In the genomic region with DNA sequence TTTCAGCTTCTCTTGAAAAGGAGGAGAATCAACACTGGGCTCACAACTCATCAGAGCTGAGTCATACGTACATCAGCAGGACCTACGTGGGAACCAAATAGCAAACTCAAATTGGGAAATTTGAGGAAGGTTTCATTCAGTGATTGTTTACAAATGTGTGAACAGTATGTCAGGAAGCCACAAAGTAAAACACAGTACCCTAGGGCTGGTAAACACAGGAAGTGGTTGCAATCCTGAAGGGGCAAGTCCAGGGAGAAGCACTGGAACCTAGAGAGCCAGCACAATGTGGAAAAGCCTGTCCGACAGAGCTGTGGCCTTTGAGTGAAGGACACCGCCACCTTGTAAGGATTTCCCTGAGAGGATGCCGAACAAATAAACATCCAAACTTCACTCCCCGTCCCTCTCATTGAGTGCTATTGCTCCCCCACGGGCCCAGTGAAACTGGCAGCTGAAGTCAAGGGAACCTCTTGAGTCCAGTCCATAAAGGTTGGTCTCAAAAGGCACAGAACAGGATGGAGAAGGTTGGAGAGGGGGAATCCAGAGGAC, we compare ENCODE assay signal across 9 cellular contexts. TPM values are rescaled to one million over a fixed set of nuclear protein-coding genes. Genes with fewer than 3 reads are reported as not detected.
DNase-seq lines count a peak whose midpoint lies in the region; ATAC-seq, FAIRE-seq and TF ChIP-seq lines count a peak whose summit lies in the region.
"Had no signal": no experiment of that assay in that cellular context is flagged by ENCODE, and none has a peak within 500 bp of the region (broad histone marks: within the 10 kb centered on the region; RNA-seq: fewer than 3 reads in every experiment).

No MANE protein-coding gene starts in this region.

- DNase-seq in HT1080 (ENCODE audit: low read depth) = peak; percentile 98
- DNase-seq in keratinocyte (ENCODE audit: low read depth, low spot score) = peak; percentile 92
- DNase-seq in NCI-H187 treated with DMSO at 0.1 percent for 48 hours (lab: John Stamatoyannopoulos, UW) = no peak
- DNase-seq in AML-193 (lab: John Stamatoyannopoulos, UW) = no peak
- DNase-seq: tibial artery had no signal

- no peak overlapping the region for H3K4me3 Mint-ChIP-seq in activated naive CD8-positive, alpha-beta T cell

- H3K36me3 ChIP-seq in BLaER1 treated with 17β-estradiol and CSF1 and Interleukin-3, amounts not matched to agents 10 nM and 100 nM = peaks cover 0 to 37% (median 0%) of the 10 kb centered on the region in 11 experiments; a peak in 4 of 22 replicates
- H3K36me3 ChIP-seq in keratinocyte (ENCODE audit: control insufficient read depth in 2 of 2, extremely low read depth in 1 of 2, insufficient read depth in 2 of 2, low read length in 2 of 2) = no peaks in the 10 kb centered on the region
- H3K36me3 ChIP-seq: tibial artery had no signal

- dilution Hi-C loops in keratinocyte (cut with MboI; ENCODE audit: extremely low pct_ligation_motif_present, low sequenced_read_pairs) = no loop called here

- peak overlapping the region in 5 of 11 experiments; percentile 17 to 58 (median 44); a peak in 9 of 22 replicates for H3K9ac ChIP-seq in BLaER1 treated with 17β-estradiol and CSF1 and Interleukin-3, amounts not matched to agents 10 nM and 100 nM
- H3K9ac ChIP-seq in keratinocyte (ENCODE audit: control insufficient read depth, extremely low read depth, insufficient read depth, low read length) = peak overlapping the region; percentile 69

- H3K9me3 ChIP-seq in BLaER1 treated with 17β-estradiol and CSF1 and Interleukin-3, amounts not matched to agents 10 nM and 100 nM (replicated peaks in 1 of 11) = no peaks in the 10 kb centered on the region
- no peaks in the 10 kb centered on the region for H3K9me3 ChIP-seq in keratinocyte (ENCODE audit: control insufficient read depth, low read depth, low read length)
- H3K9me3 ChIP-seq: tibial artery had no signal

- no peak for ATAC-seq in HG03135 (IDR thresholded peaks at IDR 0.05; ENCODE audit: unreplicated experiment)
- no peak for ATAC-seq in HG02973 (IDR thresholded peaks at IDR 0.05; ENCODE audit: unreplicated experiment)

- no peaks in the 10 kb centered on the region for H4K20me1 ChIP-seq in BLaER1 treated with 17β-estradiol and CSF1 and Interleukin-3, amounts not matched to agents 10 nM and 100 nM
- no peaks in the 10 kb centered on the region for H4K20me1 ChIP-seq in keratinocyte (ENCODE audit: control insufficient read depth, extremely low read depth, insufficient read depth, low read length)

- TF ChIP-seq CTCF in keratinocyte (optimal IDR thresholded peaks at IDR 0.05 in 1 of 3, IDR thresholded peaks at IDR 0.05 in 1 of 3, conservative IDR thresholded peaks at IDR 0.05 in 1 of 3; ENCODE audit: extremely low read depth in 1 of 3, insufficient read depth in 2 of 3, low read length in 3 of 3) = no peak

- H3K4me2 ChIP-seq in BLaER1 treated with 17β-estradiol and CSF1 and Interleukin-3, amounts not matched to agents 10 nM and 100 nM = peak overlapping the region; percentile 18 to 84 (median 70); a peak in 21 of 22 replicates
- H3K4me2 ChIP-seq in keratinocyte (ENCODE audit: control insufficient read depth, extremely low read depth, insufficient read depth, low read depth, low read length) = peak overlapping the region; percentile 89

- H3K4me1 Mint-ChIP-seq in activated naive CD8-positive, alpha-beta T cell (ENCODE audit: low read depth) = peaks cover 38% of the 10 kb centered on the region

- H3K79me2 ChIP-seq in keratinocyte (ENCODE audit: control insufficient read depth, insufficient read depth, low read length) = no peaks in the 10 kb centered on the region

- peak overlapping the region in 8 of 11 experiments; percentile 3 to 80 (median 63); a peak in 14 of 22 replicates for H3K27ac ChIP-seq in BLaER1 treated with 17β-estradiol and CSF1 and Interleukin-3, amounts not matched to agents 10 nM and 100 nM
- peak overlapping the region; percentile 98 for H3K27ac ChIP-seq in keratinocyte (ENCODE audit: control insufficient read depth, insufficient read depth, low read length)
- H3K27ac ChIP-seq: tibial artery had no signal

- H3K27me3 Mint-ChIP-seq in activated naive CD8-positive, alpha-beta T cell = no peaks in the 10 kb centered on the region

- peaks cover 6 to 51% (median 34%) of the 10 kb centered on the region in 10 experiments; a peak in 18 of 20 replicates for H3K4me1 ChIP-seq in BLaER1 treated with 17β-estradiol and CSF1 and Interleukin-3, amounts not matched to agents 10 nM and 100 nM
- peaks cover 33% of the 10 kb centered on the region for H3K4me1 ChIP-seq in keratinocyte (ENCODE audit: control insufficient read depth, extremely low read depth, insufficient read depth, low read length)

- peaks cover 5% of the 10 kb centered on the region for H3K36me3 Mint-ChIP-seq in activated naive CD8-positive, alpha-beta T cell

- no peaks in the 10 kb centered on the region for H3K27me3 ChIP-seq in BLaER1 treated with 17β-estradiol and CSF1 and Interleukin-3, amounts not matched to agents 10 nM and 100 nM
- no peaks in the 10 kb centered on the region for H3K27me3 ChIP-seq in keratinocyte (ENCODE audit: control insufficient read depth, extremely low read depth, insufficient read depth, low read length)
- H3K27me3 ChIP-seq: tibial artery had no signal

- H3K27ac Mint-ChIP-seq in activated naive CD8-positive, alpha-beta T cell = peak overlapping the region; percentile 67

- H3K4me3 ChIP-seq in BLaER1 treated with 17β-estradiol and CSF1 and Interleukin-3, amounts not matched to agents 10 nM and 100 nM = peak overlapping the region in 1 of 10 experiments; percentile 15; a peak in 1 of 20 replicates
- peak overlapping the region in 2 of 3 experiments; percentile 19 to 25 for H3K4me3 ChIP-seq in keratinocyte (ENCODE audit: control insufficient read depth in 2 of 3, extremely low read depth in 1 of 3, insufficient read depth in 2 of 3, low read depth in 1 of 3, low read length in 3 of 3)
- H3K4me3 ChIP-seq: tibial artery had no signal

- H3K9me1 ChIP-seq in keratinocyte (ENCODE audit: control insufficient read depth, extremely low read depth, insufficient read depth, low read length) = no peaks in the 10 kb centered on the region

- H2AFZ ChIP-seq in keratinocyte (ENCODE audit: control insufficient read depth, low read length) = peak overlapping the region; percentile 50

- peak; percentile 99 for FAIRE-seq in keratinocyte (lab: Jason Lieb, UNC)

- H3K9me3 Mint-ChIP-seq in activated naive CD8-positive, alpha-beta T cell (ENCODE audit: low read depth) = no peaks in the 10 kb centered on the region

RNA-seq across cellular contexts. Expression of a gene that starts 26.7 kb away (rescaled TPM):
- 7.4 and 8.2 TPM in 2 replicates for total RNA-seq in HT1080 (2014; rRNA removed; shearing (Covaris generic))
- polyA plus RNA-seq in HT1080 (2015; cell fraction: cytosol; rRNA removed) = 3.8 and 6.1 TPM in 2 replicates
- polyA plus RNA-seq in HT1080 (2015; cell fraction: nucleus; rRNA removed) = 27.2 and 29.9 TPM in 2 replicates
- 7.7 to 11.5 TPM (median 10.0 TPM) in 3 replicates for polyA plus RNA-seq in keratinocyte
- polyA plus RNA-seq in keratinocyte (2011; ENCODE audit: low read depth) = 8.7 TPM
- polyA plus RNA-seq in keratinocyte (2011; cell fraction: cytosol; rRNA removed) = 2.2 and 5.0 TPM in 2 replicates
- polyA plus RNA-seq in keratinocyte (2011; cell fraction: nucleus; rRNA removed) = 12.3 and 16.4 TPM in 2 replicates
- 5.0 and 6.5 TPM in 2 replicates for polyA plus RNA-seq in keratinocyte (2012; ENCODE audit: low replicate concordance)
- 11.5 to 83.8 TPM (median 49.4 TPM) in 3 replicates for polyA minus RNA-seq in keratinocyte
- 8.2 TPM for polyA minus RNA-seq in keratinocyte (2011; cell fraction: cytosol; rRNA and poly(A)+ RNA removed)
- 43.7 and 63.8 TPM in 2 replicates for polyA minus RNA-seq in keratinocyte (2011; cell fraction: nucleus; rRNA and poly(A)+ RNA removed)

Comparison
In these comparisons a context has a peak if more than half of its experiments do, and no peak if none do; other contexts are left out.
1. DNase-seq: peak in HT1080 (single experiment) and keratinocyte (single experiment); none in NCI-H187 treated with DMSO at 0.1 percent for 48 hours (single experiment) and AML-193 (0 of 2).